40 cellular contexts compared by ENCODE assay signal in genomic region chr10:22265839-22266537, GRCh38. TPM values are rescaled to one million over a fixed set of nuclear protein-coding genes. Genes with fewer than 3 reads are reported as not detected.
"Had no signal": no experiment of that assay in that cellular context is flagged by ENCODE, and none has a peak within 500 bp of the region (broad histone marks: within the 10 kb centered on the region; RNA-seq: fewer than 3 reads in every experiment).

No MANE protein-coding gene starts in this region.

- H3K27me3 ChIP-seq: ascending aorta, cardiac muscle cell had no signal

- H3K4me1 Mint-ChIP-seq: activated CD4-positive, alpha-beta memory T cell treated with anti-CD3 and anti-CD28 coated beads, Interleukin-2, amount 10 ng/mL, durations not matched to agents 7 days and 5 days; activated CD4-positive, alpha-beta T cell treated with anti-CD3 and anti-CD28 coated beads for 36 hours; activated CD4-positive, alpha-beta T cell treated with anti-CD3 and anti-CD28 coated beads, Interleukin-2, amount 10 ng/mL, durations not matched to agents 7 days and 5 days; activated naive CD8-positive, alpha-beta T cell treated with anti-CD3 and anti-CD28 coated beads, Interleukin-2, amount 10 ng/mL, durations not matched to agents 7 days and 5 days; activated T-helper 17 cell treated with anti-CD3 and anti-CD28 coated beads, Interleukin-2, amount 50 U/mL, for 72 hours; brain; central memory CD8-positive, alpha-beta T cell; WTC11 had no signal

- H3K4me3 Mint-ChIP-seq: activated CD4-positive, alpha-beta memory T cell treated with anti-CD3 and anti-CD28 coated beads, Interleukin-2, amount 10 ng/mL, durations not matched to agents 7 days and 5 days; activated CD4-positive, alpha-beta T cell treated with anti-CD3 and anti-CD28 coated beads for 36 hours; activated CD4-positive, alpha-beta T cell treated with anti-CD3 and anti-CD28 coated beads, Interleukin-2, amount 10 ng/mL, durations not matched to agents 7 days and 5 days; activated CD8-positive, alpha-beta memory T cell treated with anti-CD3 and anti-CD28 coated beads, Interleukin-2, amount 10 ng/mL, durations not matched to agents 7 days and 5 days; activated CD8-positive, alpha-beta T cell treated with anti-CD3 and anti-CD28 coated beads, Interleukin-2, amount 10 ng/mL, durations not matched to agents 7 days and 5 days; activated naive CD4-positive, alpha-beta T cell treated with anti-CD3 and anti-CD28 coated beads for 36 hours; activated naive CD8-positive, alpha-beta T cell treated with anti-CD3 and anti-CD28 coated beads, Interleukin-2, amount 10 ng/mL, durations not matched to agents 7 days and 5 days; activated naive CD8-positive, alpha-beta T cell treated with anti-CD3 and anti-CD28 coated beads, Interleukin-2, amount 50 U/mL, for 24 hours; activated T-cell treated with anti-CD3 and anti-CD28 coated beads, Interleukin-2, amount 50 U/mL, for 24 hours; activated T-helper 17 cell treated with anti-CD3 and anti-CD28 coated beads, Interleukin-2, amount 50 U/mL, for 72 hours; brain; central memory CD8-positive, alpha-beta T cell; T-cell; T-helper 1 cell treated with Interleukin-12 subunit alpha and Interleukin-12 subunit beta and Interleukin-4 antibody, amounts not matched to agents 30 μg/mL and 1 μg/mL, for 36 hours; T-helper 2 cell treated with Interferon-gamma antibody and Interleukin-4, amounts not matched to agents 5 μg/mL and 100 μg/mL, for 36 hours; WTC11 had no signal

- H3K4me3 ChIP-seq: ascending aorta, cardiac muscle cell had no signal

- H3K9me3 ChIP-seq: ascending aorta had no signal

- H3K4me1 ChIP-seq: ascending aorta had no signal

- H3K27ac ChIP-seq: ascending aorta, cardiac muscle cell, WERI-Rb-1 had no signal

- H3K9me3 Mint-ChIP-seq: activated CD4-positive, alpha-beta memory T cell treated with anti-CD3 and anti-CD28 coated beads, Interleukin-2, amount 10 ng/mL, durations not matched to agents 7 days and 5 days; activated CD4-positive, alpha-beta T cell treated with anti-CD3 and anti-CD28 coated beads, Interleukin-2, amount 10 ng/mL, durations not matched to agents 7 days and 5 days; activated naive CD4-positive, alpha-beta T cell treated with anti-CD3 and anti-CD28 coated beads for 36 hours; activated naive CD8-positive, alpha-beta T cell treated with anti-CD3 and anti-CD28 coated beads, Interleukin-2, amount 10 ng/mL, durations not matched to agents 7 days and 5 days; activated naive CD8-positive, alpha-beta T cell treated with anti-CD3 and anti-CD28 coated beads, Interleukin-2, amount 50 U/mL, for 24 hours; activated T-cell treated with anti-CD3 and anti-CD28 coated beads, Interleukin-2, amount 50 U/mL, for 24 hours; activated T-helper 17 cell treated with anti-CD3 and anti-CD28 coated beads, Interleukin-2, amount 50 U/mL, for 72 hours; central memory CD8-positive, alpha-beta T cell; T-cell; T-helper 2 cell treated with Interferon-gamma antibody and Interleukin-4, amounts not matched to agents 5 μg/mL and 100 μg/mL, for 36 hours; WTC11 had no signal

- H3K36me3 ChIP-seq: ascending aorta, cardiac muscle cell, WERI-Rb-1 had no signal

- H3K36me3 Mint-ChIP-seq: activated CD8-positive, alpha-beta memory T cell treated with anti-CD3 and anti-CD28 coated beads, Interleukin-2, amount 10 ng/mL, durations not matched to agents 7 days and 5 days; activated naive CD8-positive, alpha-beta T cell treated with anti-CD3 and anti-CD28 coated beads, Interleukin-2, amount 10 ng/mL, durations not matched to agents 7 days and 5 days; brain; WTC11 had no signal

- ATAC-seq: activated CD4-positive, alpha-beta T cell treated with anti-CD3 and anti-CD28 coated beads for 36 hours; activated CD4-positive, CD25-positive, alpha-beta regulatory T cell treated with anti-CD3 and anti-CD28 coated beads, Interleukin-2, amount 50 U/mL, for 24 hours; activated CD8-positive, alpha-beta memory T cell treated with anti-CD3 and anti-CD28 coated beads, Interleukin-2, amount 10 ng/mL, durations not matched to agents 7 days and 5 days; activated CD8-positive, alpha-beta T cell treated with anti-CD3 and anti-CD28 coated beads, Interleukin-2, amount 10 ng/mL, durations not matched to agents 7 days and 5 days; activated naive CD4-positive, alpha-beta T cell treated with anti-CD3 and anti-CD28 coated beads, Interleukin-2, amount 50 U/mL, for 72 hours; activated naive CD8-positive, alpha-beta T cell treated with anti-CD3 and anti-CD28 coated beads, Interleukin-2, amount 50 U/mL, for 24 hours; activated T-helper 17 cell treated with anti-CD3 and anti-CD28 coated beads, Interleukin-2, amount 50 U/mL, for 72 hours; T-cell; WTC11 had no signal

- DNase-seq: activated CD4-positive, alpha-beta memory T cell treated with anti-CD3 and anti-CD28 coated beads, Interleukin-2, amount 10 ng/mL, durations not matched to agents 7 days and 5 days; activated CD4-positive, alpha-beta T cell treated with anti-CD3 and anti-CD28 coated beads for 1 hour; activated CD4-positive, alpha-beta T cell treated with anti-CD3 and anti-CD28 coated beads for 36 hours; activated CD4-positive, alpha-beta T cell treated with anti-CD3 and anti-CD28 coated beads for 48 hours; activated CD4-positive, alpha-beta T cell treated with anti-CD3 and anti-CD28 coated beads, Interleukin-2, amount 10 ng/mL, durations not matched to agents 7 days and 5 days; activated CD4-positive, alpha-beta T cell treated with anti-CD3 and anti-CD28 coated beads, Interleukin-2, amount 50 U/mL, for 48 hours; activated CD4-positive, CD25-positive, alpha-beta regulatory T cell; activated CD8-positive, alpha-beta memory T cell treated with anti-CD3 and anti-CD28 coated beads for 24 hours; activated CD8-positive, alpha-beta memory T cell treated with anti-CD3 and anti-CD28 coated beads, Interleukin-2, amount 10 ng/mL, durations not matched to agents 7 days and 5 days; activated CD8-positive, alpha-beta memory T cell treated with anti-CD3 and anti-CD28 coated beads, Interleukin-2, amount 50 U/mL, for 48 hours; activated CD8-positive, alpha-beta T cell treated with anti-CD3 and anti-CD28 coated beads, Interleukin-2, amount 10 ng/mL, durations not matched to agents 7 days and 5 days; activated effector memory CD4-positive, alpha-beta T cell treated with anti-CD3 and anti-CD28 coated beads, Interleukin-2, amount 50 U/mL, for 16 hours; activated gamma-delta T cell treated with Interleukin-2 at 50 U/mL for 16 hours; activated naive CD4-positive, alpha-beta T cell; activated naive CD4-positive, alpha-beta T cell treated with anti-CD3 and anti-CD28 coated beads for 36 hours; activated naive CD4-positive, alpha-beta T cell treated with anti-CD3 and anti-CD28 coated beads, Interleukin-2, amount 50 U/mL, for 16 hours; activated naive CD8-positive, alpha-beta T cell treated with anti-CD3 and anti-CD28 coated beads, Interleukin-2, amount 10 ng/mL, durations not matched to agents 7 days and 5 days; activated naive CD8-positive, alpha-beta T cell treated with anti-CD3 and anti-CD28 coated beads, Interleukin-2, amount 50 U/mL, for 24 hours; activated T-cell treated with anti-CD3 and anti-CD28 coated beads, Interleukin-2, amount 50 U/mL, for 24 hours; activated T-cell treated with anti-CD3 and anti-CD28 coated beads, Interleukin-2, amount 50 U/mL, for 48 hours; amygdala; anterior cingulate cortex; caudate nucleus; T-cell; T-helper 2 cell; T-helper 9 cell; WERI-Rb-1 had no signal

- H3K27ac Mint-ChIP-seq: activated CD4-positive, alpha-beta memory T cell treated with anti-CD3 and anti-CD28 coated beads, Interleukin-2, amount 10 ng/mL, durations not matched to agents 7 days and 5 days; activated CD4-positive, alpha-beta T cell treated with anti-CD3 and anti-CD28 coated beads for 36 hours; activated CD4-positive, alpha-beta T cell treated with anti-CD3 and anti-CD28 coated beads, Interleukin-2, amount 10 ng/mL, durations not matched to agents 7 days and 5 days; activated CD8-positive, alpha-beta memory T cell treated with anti-CD3 and anti-CD28 coated beads, Interleukin-2, amount 10 ng/mL, durations not matched to agents 7 days and 5 days; activated CD8-positive, alpha-beta T cell treated with anti-CD3 and anti-CD28 coated beads, Interleukin-2, amount 10 ng/mL, durations not matched to agents 7 days and 5 days; activated naive CD4-positive, alpha-beta T cell treated with anti-CD3 and anti-CD28 coated beads for 36 hours; activated naive CD4-positive, alpha-beta T cell treated with anti-CD3 and anti-CD28 coated beads, Interleukin-2, amount 50 U/mL, for 72 hours; activated naive CD8-positive, alpha-beta T cell treated with anti-CD3 and anti-CD28 coated beads, Interleukin-2, amount 10 ng/mL, durations not matched to agents 7 days and 5 days; activated naive CD8-positive, alpha-beta T cell treated with anti-CD3 and anti-CD28 coated beads, Interleukin-2, amount 50 U/mL, for 24 hours; activated T-cell treated with anti-CD3 and anti-CD28 coated beads, Interleukin-2, amount 50 U/mL, for 24 hours; activated T-helper 17 cell treated with anti-CD3 and anti-CD28 coated beads, Interleukin-2, amount 50 U/mL, for 72 hours; brain; T-cell; T-helper 1 cell treated with Interleukin-12 subunit alpha and Interleukin-12 subunit beta and Interleukin-4 antibody, amounts not matched to agents 30 μg/mL and 1 μg/mL, for 36 hours; T-helper 2 cell treated with Interferon-gamma antibody and Interleukin-4, amounts not matched to agents 5 μg/mL and 100 μg/mL, for 36 hours; WTC11 had no signal

RNA-seq across cellular contexts. Expression of gene EBLN1, which starts 48.2 kb away (rescaled TPM):
- total RNA-seq: activated CD4-positive, alpha-beta memory T cell treated with anti-CD3 and anti-CD28 coated beads, Interleukin-2, amount 10 ng/mL, durations not matched to agents 7 days and 5 days; activated CD4-positive, alpha-beta T cell treated with anti-CD3 and anti-CD28 coated beads for 36 hours; activated CD4-positive, alpha-beta T cell treated with anti-CD3 and anti-CD28 coated beads, Interleukin-2, amount 10 ng/mL, durations not matched to agents 7 days and 5 days; activated CD8-positive, alpha-beta memory T cell treated with anti-CD3 and anti-CD28 coated beads, Interleukin-2, amount 10 ng/mL, durations not matched to agents 7 days and 5 days; activated CD8-positive, alpha-beta T cell treated with anti-CD3 and anti-CD28 coated beads, Interleukin-2, amount 10 ng/mL, durations not matched to agents 7 days and 5 days; activated naive CD4-positive, alpha-beta T cell treated with anti-CD3 and anti-CD28 coated beads for 36 hours; activated naive CD4-positive, alpha-beta T cell treated with anti-CD3 and anti-CD28 coated beads, Interleukin-2, amount 50 U/mL, for 72 hours; activated naive CD8-positive, alpha-beta T cell treated with anti-CD3 and anti-CD28 coated beads, Interleukin-2, amount 10 ng/mL, durations not matched to agents 7 days and 5 days; activated T-helper 17 cell treated with anti-CD3 and anti-CD28 coated beads, Interleukin-2, amount 50 U/mL, for 72 hours; ascending aorta; bronchial epithelial cell; cardiac muscle cell; cerebellum; T-cell; WTC11 had no signal
- polyA plus RNA-seq: adipose tissue, cardiac muscle cell had no signal
